Comparison of ENCODE assay signal across 28 cellular contexts in the genomic region with DNA sequence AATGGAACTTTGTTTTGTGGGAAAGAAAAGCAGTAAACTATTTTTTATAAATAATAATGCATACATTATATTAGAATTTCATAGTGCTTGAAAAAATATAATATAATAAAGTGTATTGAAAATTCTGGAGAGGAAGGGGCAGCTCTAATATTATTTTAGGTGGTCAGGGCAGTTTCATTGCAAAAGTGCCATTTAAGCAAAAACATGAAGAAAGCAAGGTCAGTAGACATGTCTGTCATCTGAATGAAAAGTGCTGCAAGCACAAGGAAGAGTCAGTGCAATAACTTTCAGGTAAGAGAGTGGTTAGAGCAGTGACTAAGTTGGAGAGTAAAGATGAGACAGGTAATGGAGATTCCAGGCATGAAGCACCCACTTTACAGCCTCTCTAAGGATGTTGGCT.
"Had no signal": no experiment of that assay in that cellular context is flagged by ENCODE, and none has a peak within 500 bp of the region (broad histone marks: within the 10 kb centered on the region; RNA-seq: fewer than 3 reads in every experiment).

No MANE protein-coding gene starts in this region.

- DNase-seq: colonic mucosa; cortex of kidney; dermis blood vessel endothelial cell; dorsolateral prefrontal cortex; effector CD4-positive, alpha-beta T cell; effector CD8-positive, alpha-beta T cell; effector memory CD4-positive, alpha-beta T cell; effector memory CD8-positive, alpha-beta T cell; endodermal cell; erythroblast; esophagus squamous epithelium; foreskin fibroblast; foreskin keratinocyte; foreskin melanocyte; gastrocnemius medialis; glutamatergic neuron; head of caudate nucleus; heart left ventricle; heart right ventricle had no signal

- H3K4me3 ChIP-seq: colonic mucosa, coronary artery, dorsolateral prefrontal cortex, esophagus muscularis mucosa, esophagus squamous epithelium, gastrocnemius medialis, gastroesophageal sphincter, heart left ventricle, heart right ventricle had no signal

- FAIRE-seq: colon, endometrium, endothelial cell of umbilical vein, frontal cortex had no signal

- ATAC-seq: effector memory CD8-positive, alpha-beta T cell; esophagus mucosa; foreskin keratinocyte; gastrocnemius medialis; gastroesophageal sphincter; heart left ventricle; heart right ventricle had no signal

- H3K27me3 ChIP-seq: colonic mucosa, dorsolateral prefrontal cortex, esophagus muscularis mucosa, esophagus squamous epithelium, foreskin keratinocyte, gastrocnemius medialis, gastroesophageal sphincter, heart left ventricle, heart right ventricle had no signal

- H3K36me3 ChIP-seq: colonic mucosa, esophagus muscularis mucosa, esophagus squamous epithelium, gastrocnemius medialis, gastroesophageal sphincter, heart left ventricle, heart right ventricle had no signal

- H3K27ac ChIP-seq: colonic mucosa, coronary artery, dorsolateral prefrontal cortex, epithelial cell of prostate, esophagus muscularis mucosa, esophagus squamous epithelium, foreskin keratinocyte, gastrocnemius medialis, gastroesophageal sphincter, heart left ventricle, heart right ventricle had no signal

- H3K9me3 ChIP-seq: colonic mucosa, esophagus muscularis mucosa, gastrocnemius medialis, gastroesophageal sphincter, heart left ventricle, heart right ventricle had no signal

- H3K4me1 ChIP-seq: colonic mucosa, esophagus muscularis mucosa, esophagus squamous epithelium, foreskin keratinocyte, gastroesophageal sphincter, heart left ventricle, heart right ventricle had no signal
